8 cellular contexts compared by ENCODE assay signal in genomic region chr17:32349503-32349853, GRCh38. TPM values are rescaled to one million over a fixed set of nuclear protein-coding genes. Genes with fewer than 3 reads are reported as not detected.
DNase-seq lines count a peak whose midpoint lies in the region; FAIRE-seq and TF ChIP-seq lines count a peak whose summit lies in the region.

No MANE protein-coding gene starts in this region.

- in situ Hi-C loops in GM13977 (cut with MboI; ENCODE audit: low pct_unique_long_range_greater_than_20kb, low sequenced_read_pairs, unreplicated experiment) = no loop called here

- peak overlapping the region; percentile 72 to 99 for H3K9ac ChIP-seq in colonic mucosa (ENCODE audit: low read depth in 2 of 2, low read length in 2 of 2)

- H3K9me3 ChIP-seq in SJCRH30 (replicated peaks) = no peaks in the 10 kb centered on the region
- no peaks in the 10 kb centered on the region for H3K9me3 ChIP-seq in colonic mucosa
- H3K9me3 ChIP-seq in mesodermal cell (ENCODE audit: control insufficient read depth, low read length) = no peaks in the 10 kb centered on the region
- no peaks in the 10 kb centered on the region for H3K9me3 ChIP-seq in vagina

- 50 to 52% methylated on average over 13 to 14 of the region's 15 CpGs for WGBS in mesodermal cell (ENCODE audit: insufficient coverage in 2 of 2), 2 experiments

- DNase-seq in NCI-H748 (lab: John Stamatoyannopoulos, UW; ENCODE audit: unreplicated experiment) = peak; percentile 43
- no peak for DNase-seq in NCI-H748 treated with DMSO at 0.1 percent for 48 hours (lab: John Stamatoyannopoulos, UW)
- peak in 1 of 2 experiments; percentile 21 for DNase-seq in SJCRH30
- peak; percentile 31 for DNase-seq in colonic mucosa
- no peak for DNase-seq in vagina (ENCODE audit: extremely low spot score in 2 of 2)
- DNase-seq in GM12891 (ENCODE audit: insufficient read length, low spot score) = no peak
- no peak for DNase-seq in GM13977 (ENCODE audit: low spot score)

- intact Hi-C loops in colonic mucosa (cut with DNase I) (loop anchor here (10.0 kb wide), 1 partner anchor 95 kb away; the partner anchor contains the start of gene PSMD11), vagina (cut with DNase I) (no loop called here)

- H3K27ac ChIP-seq in SJCRH30 (peak overlapping the region; percentile 95), colonic mucosa (peak overlapping the region; percentile 96), mesodermal cell (ENCODE audit: low read depth, low read length, severe bottlenecking) (peak overlapping the region; percentile 99), vagina (peak overlapping the region; percentile 99)

- H3K27me3 ChIP-seq in SJCRH30 (no peaks in the 10 kb centered on the region), colonic mucosa (no peaks in the 10 kb centered on the region), vagina (no peaks in the 10 kb centered on the region)

- peaks cover 34% of the 10 kb centered on the region for H3K36me3 ChIP-seq in SJCRH30
- no peaks in the 10 kb centered on the region for H3K36me3 ChIP-seq in colonic mucosa
- H3K36me3 ChIP-seq in mesodermal cell (ENCODE audit: control insufficient read depth, insufficient read depth, low read length) = peaks cover 28% of the 10 kb centered on the region
- no peaks in the 10 kb centered on the region for H3K36me3 ChIP-seq in vagina

- FAIRE-seq in GM12891 (lab: Jason Lieb, UNC) = no peak

- H3K4me3 ChIP-seq in SJCRH30 = peak overlapping the region; percentile 89
- peak overlapping the region; percentile 86 for H3K4me3 ChIP-seq in colonic mucosa
- H3K4me3 ChIP-seq in mesodermal cell (ENCODE audit: extremely low read depth, insufficient read depth, low read length, poor library complexity, severe bottlenecking) = peak overlapping the region; percentile 95
- H3K4me3 ChIP-seq in vagina = peak overlapping the region; percentile 49 to 98

- H3K4me1 ChIP-seq in SJCRH30 (peaks cover 11% of the 10 kb centered on the region), colonic mucosa (peaks cover 13% of the 10 kb centered on the region), mesodermal cell (ENCODE audit: control insufficient read depth, insufficient read depth, low read length, poor library complexity, severe bottlenecking) (peaks cover 10% of the 10 kb centered on the region), vagina (peaks cover 47% of the 10 kb centered on the region)

- TF ChIP-seq CTCF in colonic mucosa (IDR thresholded peaks at IDR 0.05) (no peak), vagina (IDR thresholded peaks at IDR 0.05) (no peak), GM13977 (IDR thresholded peaks at IDR 0.05; ENCODE audit: extremely low read depth, insufficient read depth, missing control alignments) (no peak)

- TF ChIP-seq POLR2A in vagina (IDR thresholded peaks at IDR 0.05) = no peak
- TF ChIP-seq POLR2A in GM12891 (IDR thresholded peaks at IDR 0.05; ENCODE audit: low read depth, low read length) = no peak

TF ChIP-seq in GM12891, 5 proteins besides CTCF, POLR2A, EP300 and RAD21:
- TF ChIP-seq POLR2AphosphoS5 (IDR thresholded peaks at IDR 0.05; ENCODE audit: low read depth, low read length) (no peak), POU2F2 (IDR thresholded peaks at IDR 0.05; ENCODE audit: low read depth, low read length) (no peak), PAX5 (IDR thresholded peaks at IDR 0.05; ENCODE audit: insufficient read depth, low read length, severe bottlenecking) (no peak), SPI1 (IDR thresholded peaks at IDR 0.05; ENCODE audit: low read depth, low read length) (no peak), TAF1 (IDR thresholded peaks at IDR 0.05; ENCODE audit: low read depth, low read length) (no peak)

RNA-seq across cellular contexts. Expression of gene ZNF207, which starts 0.5 kb away (rescaled TPM):
- total RNA-seq in SJCRH30 (2014; rRNA removed; shearing (Covaris generic)) = 319 and 332 TPM in 2 replicates
- total RNA-seq in colonic mucosa (100 to 1,000 TPM; 147 to 151 TPM), vagina (193 TPM)
- 189 TPM for polyA plus RNA-seq in mesodermal cell (2013, experiment 1 of 2)
- polyA plus RNA-seq in mesodermal cell (2013, experiment 2 of 2) = 189 TPM
- 138 TPM for polyA plus RNA-seq in GM12891 (2012; ENCODE audit: low read depth, missing spikeins)

RNA-seq across cellular contexts. Expression of gene C17orf75, which starts 7.5 kb away (rescaled TPM):
- 35.5 and 39.8 TPM in 2 replicates for total RNA-seq in SJCRH30 (2014; rRNA removed; shearing (Covaris generic))
- total RNA-seq in colonic mucosa (10 to 100 TPM; 12.5 to 13.4 TPM), vagina (15.0 TPM)
- polyA plus RNA-seq in mesodermal cell (2013, experiment 1 of 2) = 27.5 TPM
- polyA plus RNA-seq in mesodermal cell (2013, experiment 2 of 2) = 30.5 TPM
- polyA plus RNA-seq in GM12891 (2012; ENCODE audit: low read depth, missing spikeins) = 13.7 TPM

Comparison
In these comparisons a context has a peak if more than half of its experiments do, and no peak if none do; other contexts are left out.
1. DNase-seq: peak in NCI-H748 (single experiment) and colonic mucosa (single experiment); none in NCI-H748 treated with DMSO at 0.1 percent for 48 hours (single experiment), vagina (0 of 2), GM12891 (single experiment) and GM13977 (single experiment).
2. Peak in every context shown above with its lines, with median percentiles within 50 percentile points of each other: H3K27ac ChIP-seq and H3K4me3 ChIP-seq.